1 cellular context compared by ENCODE assay signal in the genomic region with DNA sequence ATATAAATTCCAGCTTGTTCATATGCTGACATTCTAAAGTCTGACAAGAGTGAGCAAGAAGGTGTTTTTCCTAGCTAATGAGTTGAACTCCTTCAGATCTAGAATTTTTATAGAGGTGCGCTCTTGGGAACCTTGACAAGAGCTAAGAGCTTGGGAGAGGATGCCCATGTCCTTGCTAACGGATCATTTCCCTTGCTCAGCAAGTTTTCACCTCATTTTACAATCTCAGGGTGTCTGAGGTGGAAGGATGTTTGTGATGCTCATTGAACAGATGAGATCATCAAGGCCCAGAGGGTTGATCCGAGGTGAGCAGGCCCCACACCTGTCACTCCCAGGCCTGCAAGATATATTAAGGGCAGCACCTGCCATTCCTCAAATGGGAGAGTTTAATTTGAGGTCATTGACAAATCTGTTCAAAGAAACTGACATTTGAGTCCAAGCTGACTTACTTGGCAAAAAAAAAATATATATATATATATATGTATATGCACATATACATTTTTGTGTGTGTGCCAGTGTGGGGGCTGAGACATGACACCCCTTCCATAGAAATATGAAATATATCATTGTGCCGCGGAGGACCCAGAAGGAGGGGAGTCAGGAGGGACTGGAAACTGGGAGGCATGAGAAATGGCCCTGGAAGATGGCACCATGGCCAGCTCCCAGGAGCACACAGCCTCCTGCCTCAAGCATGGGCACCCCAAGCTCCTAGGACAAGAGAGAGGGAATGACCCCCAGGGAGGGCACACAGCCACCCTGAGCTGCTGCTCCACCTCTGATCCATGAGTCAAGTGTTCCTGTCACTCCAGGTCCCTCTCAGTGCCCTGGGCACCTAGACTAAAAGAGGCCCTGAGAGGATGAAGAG.
TF ChIP-seq lines count a peak whose summit lies in the region.

No MANE protein-coding gene starts in this region.

TF ChIP-seq in IMR-90, 13 proteins besides CTCF, POLR2A, EP300 and RAD21:
- TF ChIP-seq NFE2L2 (IDR thresholded peaks at IDR 0.05; ENCODE audit: low read depth, low read length), result no peak
- TF ChIP-seq MAFK (IDR thresholded peaks at IDR 0.05; ENCODE audit: low read depth, low read length), result peak; percentile 34; the same call in 1 of the 2 replicates
